In the genomic region with DNA sequence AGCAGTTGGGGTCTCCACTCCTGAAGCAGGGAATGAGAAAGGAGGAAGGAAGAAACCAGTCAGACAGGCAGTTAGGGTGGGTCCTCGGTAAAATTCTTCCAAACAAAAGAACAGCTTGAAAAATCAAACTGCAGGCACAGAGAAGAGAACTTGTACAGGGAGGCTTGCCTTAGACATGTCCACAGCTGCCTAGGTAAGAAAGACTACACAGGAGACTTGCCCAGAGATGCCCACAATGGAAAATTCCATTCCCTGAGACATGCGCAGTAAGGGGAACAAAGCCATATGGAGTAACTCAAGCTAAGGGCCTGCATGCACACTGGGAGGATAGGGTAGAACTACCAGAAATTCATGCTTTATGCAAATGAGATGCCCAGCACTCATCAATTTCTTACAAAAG, we compare ENCODE assay signal across 26 cellular contexts. TPM values are rescaled to one million over a fixed set of nuclear protein-coding genes. Genes with fewer than 3 reads are reported as not detected.
"Had no signal": no experiment of that assay in that cellular context is flagged by ENCODE, and none has a peak within 500 bp of the region (broad histone marks: within the 10 kb centered on the region; RNA-seq: fewer than 3 reads in every experiment).

No MANE protein-coding gene starts in this region.

- H3K4me3 ChIP-seq: Peyer's patch, SJSA1 had no signal

- H3K36me3 ChIP-seq: SJSA1 had no signal

- ATAC-seq: activated T-helper 17 cell treated with anti-CD3 and anti-CD28 coated beads, Interleukin-2, amount 50 U/mL, for 72 hours; SK-N-SH treated with all-trans-retinoic acid at 6 μM for 48 hours had no signal

- DNase-seq: activated B cell treated with CpG ODN at 0.5 μM for 24 hours; activated CD4-positive, alpha-beta T cell treated with anti-CD3 and anti-CD28 coated beads for 1 hour; activated CD4-positive, alpha-beta T cell treated with anti-CD3 and anti-CD28 coated beads, Interleukin-2, amount 10 ng/mL, durations not matched to agents 24 days and 14 days; activated CD4-positive, alpha-beta T cell treated with anti-CD3 and anti-CD28 coated beads, Interleukin-2, amount 50 U/mL, for 48 hours; activated gamma-delta T cell; activated naive CD4-positive, alpha-beta T cell treated with anti-CD3 and anti-CD28 coated beads for 36 hours; activated T-cell treated with anti-CD3 and anti-CD28 coated beads for 4 hours; activated T-cell treated with anti-CD3 and anti-CD28 coated beads, Interleukin-2, amount 50 U/mL, for 48 hours; amygdala; cerebellar nuclear complex; KG1; NCI-H1092 treated with DMSO at 0.1 percent for 48 hours; NCI-H1436; NCI-H1694 treated with DMSO at 0.1 percent for 48 hours; NCI-H2029 treated with DMSO at 0.1 percent for 48 hours; NCI-H510A treated with DMSO at 0.1 percent for 48 hours; NCI-H69; Peyer's patch; SHP77; T-helper 9 cell had no signal

- H3K4me1 ChIP-seq: Peyer's patch, SJSA1 had no signal

- H3K27me3 ChIP-seq: Peyer's patch, SJSA1 had no signal

- FAIRE-seq: astrocyte, TTC549 had no signal

- H3K27ac ChIP-seq: Peyer's patch, SJSA1 had no signal

RNA-seq across cellular contexts. Expression of gene KCNJ11, which starts 9.8 kb away (rescaled TPM):
- total RNA-seq: M059J, SJSA1 had no signal
